Comparison of ENCODE assay signal across 8 cellular contexts in the genomic region with DNA sequence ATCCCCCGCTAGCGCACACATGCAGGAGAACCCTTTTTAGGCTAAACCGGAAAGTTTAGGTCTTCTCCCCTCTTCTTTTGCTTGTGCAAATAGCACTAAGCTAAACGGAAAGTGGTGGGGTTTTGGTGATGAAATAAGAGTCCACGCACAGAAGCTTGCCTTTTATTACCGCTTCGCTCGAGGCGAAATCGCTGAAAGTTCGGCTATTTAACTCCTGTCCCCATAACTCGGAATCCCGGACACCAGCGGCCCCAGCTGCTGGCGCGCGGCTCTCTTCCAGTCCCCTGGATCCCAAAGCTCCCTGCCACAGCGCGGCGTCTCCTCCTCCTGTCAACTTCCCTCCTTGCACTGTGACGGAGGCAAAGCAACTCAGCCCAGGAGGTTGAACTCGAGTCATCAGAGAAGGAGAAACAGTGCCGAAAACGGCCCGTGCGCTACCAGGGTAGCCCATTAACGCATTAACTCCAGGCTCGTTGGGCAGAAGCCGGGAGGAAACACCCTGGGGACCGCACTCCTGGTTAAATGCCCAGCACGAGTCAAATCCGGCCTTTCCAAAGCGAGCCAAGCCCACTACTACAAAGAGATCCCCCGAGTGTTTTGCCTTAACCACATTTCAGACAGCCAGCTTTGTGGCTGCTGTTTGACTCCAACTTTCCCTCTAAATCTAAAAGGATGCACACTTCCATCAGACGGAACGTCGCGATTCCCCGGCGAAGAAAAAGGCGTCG. TPM values are rescaled to one million over a fixed set of nuclear protein-coding genes. Genes with fewer than 3 reads are reported as not detected.
DNase-seq lines count a peak whose midpoint lies in the region; ATAC-seq and TF ChIP-seq lines count a peak whose summit lies in the region.

No MANE protein-coding gene starts in this region.

- H3K27me3 Mint-ChIP-seq in nephron progenitor cell (ENCODE audit: low read depth, poor library complexity): peaks cover 26% of the 10 kb centered on the region
- H3K27me3 Mint-ChIP-seq in activated CD8-positive, alpha-beta T cell treated with anti-CD3 and anti-CD28 coated beads, Interleukin-2, amount 10 ng/mL, durations not matched to agents 7 days and 5 days (ENCODE audit: low read depth): peaks cover 29% of the 10 kb centered on the region

- H3K4me1 Mint-ChIP-seq in nephron progenitor cell: peaks cover 58% of the 10 kb centered on the region
- H3K4me1 Mint-ChIP-seq in activated CD8-positive, alpha-beta T cell treated with anti-CD3 and anti-CD28 coated beads, Interleukin-2, amount 10 ng/mL, durations not matched to agents 7 days and 5 days (ENCODE audit: low read depth): peaks cover 5% of the 10 kb centered on the region

- H3K27ac ChIP-seq in SJSA1: no peak overlapping the region; the same call in 1 of the 2 replicates

- peak overlapping the region; percentile 4 for H3K27ac Mint-ChIP-seq in nephron progenitor cell
- no peak overlapping the region for H3K27ac Mint-ChIP-seq in activated CD8-positive, alpha-beta T cell treated with anti-CD3 and anti-CD28 coated beads, Interleukin-2, amount 10 ng/mL, durations not matched to agents 7 days and 5 days

- peak overlapping the region; percentile 95 for H3K4me3 Mint-ChIP-seq in nephron progenitor cell
- H3K4me3 Mint-ChIP-seq in activated CD8-positive, alpha-beta T cell treated with anti-CD3 and anti-CD28 coated beads, Interleukin-2, amount 10 ng/mL, durations not matched to agents 7 days and 5 days: no peak overlapping the region

- CTCF ChIA-PET in activated CD8-positive, alpha-beta T cell treated with anti-CD3 and anti-CD28 coated beads, Interleukin-2, amount 10 ng/mL, durations not matched to agents 7 days and 5 days (lab: Charles Lee): interaction anchor here (0.7 kb wide), 1 partner anchor 1200 kb away, joined by 3 read pairs; no protein-coding TSS in a partner anchor

- H3K9me3 Mint-ChIP-seq in nephron progenitor cell: peaks cover 5% of the 10 kb centered on the region
- no peaks in the 10 kb centered on the region for H3K9me3 Mint-ChIP-seq in activated CD8-positive, alpha-beta T cell treated with anti-CD3 and anti-CD28 coated beads, Interleukin-2, amount 10 ng/mL, durations not matched to agents 7 days and 5 days (ENCODE audit: insufficient read depth)

- DNase-seq in SIG-M5 treated with dmso at 0.1 percent for 504 hours (lab: John Stamatoyannopoulos, UW; ENCODE audit: unreplicated experiment) (peak; percentile 49), SIG-M5 (lab: John Stamatoyannopoulos, UW) (no peak), SJSA1 (ENCODE audit: low read depth in 1 of 2, low spot score in 2 of 2) (peak; percentile 59 to 66), fibroblast of pulmonary artery (ENCODE audit: low read depth) (peak; percentile 75), nephron progenitor cell (peak; percentile 61), SKM-1 treated with dmso at 0.1 percent for 144 hours (lab: John Stamatoyannopoulos, UW; ENCODE audit: unreplicated experiment) (no peak)
- DNase-seq in activated CD8-positive, alpha-beta T cell treated with anti-CD3 and anti-CD28 coated beads, Interleukin-2, amount 10 ng/mL, durations not matched to agents 7 days and 5 days: no peak

- H3K4me1 ChIP-seq in SJSA1 (replicated peaks): peaks cover 5% of the 10 kb centered on the region

- H3K36me3 ChIP-seq in SJSA1: no peaks in the 10 kb centered on the region

- POLR2A ChIA-PET in activated CD8-positive, alpha-beta T cell treated with anti-CD3 and anti-CD28 coated beads, Interleukin-2, amount 10 ng/mL, durations not matched to agents 7 days and 5 days (lab: Charles Lee): no interaction called here

- H3K9me3 ChIP-seq in SJSA1 (replicated peaks): no peaks in the 10 kb centered on the region

- H3K36me3 Mint-ChIP-seq in nephron progenitor cell (ENCODE audit: low read depth): peaks cover 37% of the 10 kb centered on the region
- H3K36me3 Mint-ChIP-seq in activated CD8-positive, alpha-beta T cell treated with anti-CD3 and anti-CD28 coated beads, Interleukin-2, amount 10 ng/mL, durations not matched to agents 7 days and 5 days (ENCODE audit: low read depth): no peaks in the 10 kb centered on the region

- peak overlapping the region; percentile 50 for H3K4me3 ChIP-seq in SJSA1
- H3K4me3 ChIP-seq in fibroblast of pulmonary artery (replicated peaks; ENCODE audit: low read depth, low read length): peak overlapping the region; percentile 78

- H3K27me3 ChIP-seq in SJSA1 (replicated peaks): no peaks in the 10 kb centered on the region

- no peak for ATAC-seq in activated CD8-positive, alpha-beta T cell treated with anti-CD3 and anti-CD28 coated beads, Interleukin-2, amount 10 ng/mL, durations not matched to agents 7 days and 5 days
- ATAC-seq in GM21717 (IDR thresholded peaks at IDR 0.05; ENCODE audit: unreplicated experiment): no peak

- TF ChIP-seq CTCF in fibroblast of pulmonary artery (IDR thresholded peaks at IDR 0.05; ENCODE audit: low read length, missing control alignments) (peak; percentile 24), nephron progenitor cell (IDR thresholded peaks at IDR 0.05) (no peak)

RNA-seq across cellular contexts. Expression of gene SEMA3D, which starts 1.3 kb away (rescaled TPM):
- 4.4 and 5.3 TPM in 2 replicates for total RNA-seq in SJSA1 (2014; rRNA removed; shearing (Covaris generic))
- total RNA-seq in activated CD8-positive, alpha-beta T cell treated with anti-CD3 and anti-CD28 coated beads, Interleukin-2, amount 10 ng/mL, durations not matched to agents 7 days and 5 days: not detected

Comparison
In these comparisons a context has a peak if more than half of its experiments do, and no peak if none do; other contexts are left out.
1. DNase-seq: peak in SIG-M5 treated with dmso at 0.1 percent for 504 hours (single experiment), SJSA1 (2 of 2), fibroblast of pulmonary artery (single experiment) and nephron progenitor cell (single experiment); none in SIG-M5 (single experiment), SKM-1 treated with dmso at 0.1 percent for 144 hours (single experiment) and activated CD8-positive, alpha-beta T cell treated with anti-CD3 and anti-CD28 coated beads, Interleukin-2, amount 10 ng/mL, durations not matched to agents 7 days and 5 days (single experiment).